27 cellular contexts compared by ENCODE assay signal in genomic region chr7:117017017-117017451, GRCh38.
DNase-seq lines count a peak whose midpoint lies in the region; ATAC-seq, FAIRE-seq and TF ChIP-seq lines count a peak whose summit lies in the region.
"Had no signal": no experiment of that assay in that cellular context is flagged by ENCODE, and none has a peak within 500 bp of the region (broad histone marks: within the 10 kb centered on the region; RNA-seq: fewer than 3 reads in every experiment).

No MANE protein-coding gene starts in this region.

- H3K36me3 ChIP-seq in GM12878 (ENCODE audit: control insufficient read depth in 2 of 2, insufficient read depth in 2 of 2, low read length in 1 of 2) (no peaks in the 10 kb centered on the region; a peak in 1 of 4 replicates), skeletal muscle tissue (ENCODE audit: control insufficient read depth in 3 of 3, insufficient read depth in 3 of 3, low read length in 3 of 3) (no peaks in the 10 kb centered on the region), sigmoid colon (no peaks in the 10 kb centered on the region)
- H3K36me3 ChIP-seq: esophagus squamous epithelium, neutrophil, prostate gland, SJCRH30, tibial nerve had no signal

- peaks cover 97% of the 10 kb centered on the region for H3K79me2 ChIP-seq in GM12878 (ENCODE audit: control insufficient read depth, insufficient read depth, low read length)

- TF ChIP-seq POLR2A in GM12878 (IDR thresholded peaks at IDR 0.05; ENCODE audit: low read depth, low read length) (no peak), sigmoid colon (IDR thresholded peaks at IDR 0.05) (no peak)

- TF ChIP-seq EP300 in GM12878 (IDR thresholded peaks at IDR 0.05; ENCODE audit: borderline replicate concordance in 1 of 2, control insufficient read depth in 1 of 2, low read depth in 2 of 2, low read length in 2 of 2) = no peak
- TF ChIP-seq EP300 in sigmoid colon (IDR thresholded peaks at IDR 0.05) = no peak

- intact Hi-C loops in GM12878 (cut with micrococcal nuclease; ENCODE audit: unreplicated experiment) = loop anchor here (10.0 kb wide), 1 partner anchor 1168 kb away; the partner anchor contains the start of gene LSM8
- intact Hi-C loops in sigmoid colon (cut with DNase I) = no loop called here

- POLR2A ChIA-PET in GM12878 (lab: Charles Lee) = no interaction called here

- H3K9ac ChIP-seq in GM12878 (ENCODE audit: control insufficient read depth, insufficient read depth, low read length) (peak overlapping the region; percentile 32; the same call in 1 of the 2 replicates), skeletal muscle tissue (ENCODE audit: low read depth in 1 of 3, low read length in 3 of 3) (no peak overlapping the region)

- H3K4me3 ChIP-seq in GM12878 = peak overlapping the region; percentile 66
- no peak overlapping the region for H3K4me3 ChIP-seq in skeletal muscle tissue (ENCODE audit: low read length in 3 of 3)
- no peak overlapping the region for H3K4me3 ChIP-seq in sigmoid colon
- H3K4me3 ChIP-seq: esophagus squamous epithelium, prostate gland, SJCRH30, tibial nerve had no signal

- no peak overlapping the region for H3K27ac Mint-ChIP-seq in activated naive CD8-positive, alpha-beta T cell treated with anti-CD3 and anti-CD28 coated beads, Interleukin-2, amount 50 U/mL, for 24 hours
- no peak overlapping the region for H3K27ac Mint-ChIP-seq in activated naive CD8-positive, alpha-beta T cell treated with anti-CD3 and anti-CD28 coated beads for 36 hours
- H3K27ac Mint-ChIP-seq: activated CD4-positive, alpha-beta memory T cell treated with anti-CD3 and anti-CD28 coated beads for 36 hours; activated naive CD4-positive, alpha-beta T cell treated with anti-CD3 and anti-CD28 coated beads, Interleukin-2, amount 50 U/mL, for 72 hours; activated T-helper 17 cell treated with anti-CD3 and anti-CD28 coated beads, Interleukin-2, amount 50 U/mL, for 72 hours; CD8-positive, alpha-beta T cell; dendritic cell treated with granulocyte-macrophage colony-stimulating factor and Interleukin-4, amounts not matched to agents 40 ng/mL and 50 ng/mL, for 4 days; endodermal cell had no signal

- no peaks in the 10 kb centered on the region for H3K9me3 ChIP-seq in GM12878 (replicated peaks; ENCODE audit: control insufficient read depth, insufficient read depth, low read length)
- H3K9me3 ChIP-seq in skeletal muscle tissue (ENCODE audit: control insufficient read depth in 3 of 3, low read length in 3 of 3) = no peaks in the 10 kb centered on the region
- no peaks in the 10 kb centered on the region for H3K9me3 ChIP-seq in sigmoid colon
- H3K9me3 ChIP-seq: esophagus squamous epithelium, neutrophil, prostate gland, SJCRH30, tibial nerve had no signal

- no peak overlapping the region for H3K4me3 Mint-ChIP-seq in activated naive CD8-positive, alpha-beta T cell treated with anti-CD3 and anti-CD28 coated beads, Interleukin-2, amount 50 U/mL, for 24 hours
- H3K4me3 Mint-ChIP-seq in activated naive CD8-positive, alpha-beta T cell treated with anti-CD3 and anti-CD28 coated beads for 36 hours = no peak overlapping the region
- H3K4me3 Mint-ChIP-seq: activated CD4-positive, alpha-beta memory T cell treated with anti-CD3 and anti-CD28 coated beads for 36 hours; activated T-helper 17 cell treated with anti-CD3 and anti-CD28 coated beads, Interleukin-2, amount 50 U/mL, for 72 hours; CD8-positive, alpha-beta T cell; dendritic cell treated with granulocyte-macrophage colony-stimulating factor and Interleukin-4, amounts not matched to agents 40 ng/mL and 50 ng/mL, for 4 days; endodermal cell had no signal

- no peaks in the 10 kb centered on the region for H4K20me1 ChIP-seq in GM12878 (ENCODE audit: control insufficient read depth, insufficient read depth)

- H3K4me1 ChIP-seq in GM12878 (ENCODE audit: control insufficient read depth, insufficient read depth, low read length) (peaks cover 27% of the 10 kb centered on the region), skeletal muscle tissue (ENCODE audit: control insufficient read depth in 3 of 3, insufficient read depth in 3 of 3, low read length in 3 of 3) (peaks cover 6 to 19% (median 13%) of the 10 kb centered on the region in 3 donors), sigmoid colon (peaks cover 0 to 38% (median 20%) of the 10 kb centered on the region in 4 donors)
- H3K4me1 ChIP-seq: prostate gland had no signal

- no peak for TF ChIP-seq RAD21 in GM12878 (IDR thresholded peaks at IDR 0.05; ENCODE audit: insufficient read depth, low read depth, low read length)

- no TSS peak for BruUV-seq in GM12878 (replicated peaks; lab: Mats Ljungman, UMichigan)

- peak overlapping the region; percentile 75 for H3K4me2 ChIP-seq in GM12878 (ENCODE audit: control insufficient read depth, insufficient read depth)

- in situ Hi-C loops in GM12878 (cut with MboI) = no loop called here

- ATAC-seq in activated naive CD8-positive, alpha-beta T cell treated with anti-CD3 and anti-CD28 coated beads, Interleukin-2, amount 50 U/mL, for 24 hours = peak; percentile 51
- ATAC-seq in GM19351 (IDR thresholded peaks at IDR 0.05; ENCODE audit: unreplicated experiment) = peak; percentile 52
- peak; percentile 57 for ATAC-seq in GM12878
- no peak for ATAC-seq in HG03095 (IDR thresholded peaks at IDR 0.05; ENCODE audit: unreplicated experiment)
- ATAC-seq: activated naive CD4-positive, alpha-beta T cell treated with anti-CD3 and anti-CD28 coated beads, Interleukin-2, amount 50 U/mL, for 72 hours; activated T-helper 17 cell treated with anti-CD3 and anti-CD28 coated beads, Interleukin-2, amount 50 U/mL, for 72 hours; CD8-positive, alpha-beta T cell; left lobe of liver had no signal

- CTCF ChIA-PET in GM12878 (lab: Yijun Ruan, JAX) = interaction anchor here (1.0 to 1.6 kb wide), 5 partner anchors 29 to 111 kb away, joined by 3 to 4 read pairs (median 3); no protein-coding TSS in a partner anchor

- peak overlapping the region; percentile 79; the same call in 1 of the 2 replicates for H3K27ac ChIP-seq in GM12878 (ENCODE audit: control insufficient read depth, insufficient read depth)
- H3K27ac ChIP-seq in skeletal muscle tissue (ENCODE audit: low read depth, low read length) = peak overlapping the region; percentile 54
- no peak overlapping the region for H3K27ac ChIP-seq in sigmoid colon
- H3K27ac ChIP-seq: esophagus squamous epithelium, neutrophil, prostate gland, SJCRH30, tibial nerve had no signal

- TF ChIP-seq CTCF in GM12878 (IDR thresholded peaks at IDR 0.05 in 2 of 3, conservative IDR thresholded peaks at IDR 0.05 in 1 of 3; ENCODE audit: control insufficient read depth in 2 of 3, extremely low read depth in 1 of 3, insufficient read depth in 1 of 3, low read depth in 3 of 3, low read length in 3 of 3) (no peak), sigmoid colon (IDR thresholded peaks at IDR 0.05) (no peak)

- DNase-seq in activated naive CD8-positive, alpha-beta T cell treated with anti-CD3 and anti-CD28 coated beads, Interleukin-2, amount 50 U/mL, for 24 hours = no peak
- no peak for DNase-seq in activated naive CD8-positive, alpha-beta T cell treated with anti-CD3 and anti-CD28 coated beads for 36 hours
- no peak for DNase-seq in GM12878 (ENCODE audit: low read depth, low spot score)
- DNase-seq in GM19238 (ENCODE audit: insufficient read length, low spot score) = no peak
- DNase-seq in sigmoid colon = no peak
- DNase-seq: activated CD4-positive, alpha-beta memory T cell treated with anti-CD3 and anti-CD28 coated beads for 36 hours; aorta; CD8-positive, alpha-beta T cell; endodermal cell; esophagus squamous epithelium; foreskin melanocyte; mesendoderm; NCI-H1092 treated with DMSO at 0.1 percent for 48 hours; NCI-H187; NCI-H526 treated with DMSO at 0.1 percent for 48 hours; SJCRH30 had no signal

- H3K36me3 Mint-ChIP-seq in activated naive CD8-positive, alpha-beta T cell treated with anti-CD3 and anti-CD28 coated beads, Interleukin-2, amount 50 U/mL, for 24 hours (ENCODE audit: low read depth) = no peaks in the 10 kb centered on the region
- H3K36me3 Mint-ChIP-seq in activated naive CD8-positive, alpha-beta T cell treated with anti-CD3 and anti-CD28 coated beads for 36 hours = no peaks in the 10 kb centered on the region
- H3K36me3 Mint-ChIP-seq: activated CD4-positive, alpha-beta memory T cell treated with anti-CD3 and anti-CD28 coated beads for 36 hours; activated naive CD4-positive, alpha-beta T cell treated with anti-CD3 and anti-CD28 coated beads, Interleukin-2, amount 50 U/mL, for 72 hours; CD8-positive, alpha-beta T cell had no signal

- 76% methylated on average over 4 of the region's 4 CpGs for WGBS in GM12878 (ENCODE audit: insufficient coverage, insufficient replicate concordance, low lambda C conversion rate, missing lambda C conversion rate)
- 87 to 95% methylated on average over 4 of the region's 4 CpGs for WGBS in sigmoid colon, 2 donors

- no peak overlapping the region; the same call in 1 of the 2 replicates for H2AFZ ChIP-seq in GM12878 (ENCODE audit: control insufficient read depth, low read depth, low read length)

- RAD21 ChIA-PET in GM12878 (lab: Charles Lee; ENCODE audit: unreplicated experiment) = interaction anchor here (0.9 kb wide), 1 partner anchor 110 kb away, joined by 3 read pairs; no protein-coding TSS in a partner anchor

- H3K9me3 Mint-ChIP-seq in activated naive CD8-positive, alpha-beta T cell treated with anti-CD3 and anti-CD28 coated beads, Interleukin-2, amount 50 U/mL, for 24 hours = no peaks in the 10 kb centered on the region
- no peaks in the 10 kb centered on the region for H3K9me3 Mint-ChIP-seq in activated naive CD8-positive, alpha-beta T cell treated with anti-CD3 and anti-CD28 coated beads for 36 hours
- H3K9me3 Mint-ChIP-seq: activated CD4-positive, alpha-beta memory T cell treated with anti-CD3 and anti-CD28 coated beads for 36 hours; activated naive CD4-positive, alpha-beta T cell treated with anti-CD3 and anti-CD28 coated beads, Interleukin-2, amount 50 U/mL, for 72 hours; activated T-helper 17 cell treated with anti-CD3 and anti-CD28 coated beads, Interleukin-2, amount 50 U/mL, for 72 hours; CD8-positive, alpha-beta T cell; dendritic cell treated with granulocyte-macrophage colony-stimulating factor and Interleukin-4, amounts not matched to agents 40 ng/mL and 50 ng/mL, for 4 days; endodermal cell had no signal

- SMC1A ChIA-PET in GM12878 (lab: Charles Lee; ENCODE audit: uncharacterized antibody, unreplicated experiment) = interaction anchor here (0.6 to 2.0 kb wide), 11 partner anchors 20 to 214 kb away, joined by 3 to 5 read pairs (median 3); no protein-coding TSS in a partner anchor

- H3K27me3 ChIP-seq in GM12878 (replicated peaks in 1 of 2; ENCODE audit: control insufficient read depth in 2 of 2, insufficient read depth in 2 of 2, low read length in 1 of 2) (no peaks in the 10 kb centered on the region), skeletal muscle tissue (ENCODE audit: control insufficient read depth in 3 of 3, insufficient read depth in 3 of 3, low read length in 3 of 3) (no peaks in the 10 kb centered on the region), sigmoid colon (no peaks in the 10 kb centered on the region)
- H3K27me3 ChIP-seq: esophagus squamous epithelium, neutrophil, SJCRH30, tibial nerve had no signal

- no peaks in the 10 kb centered on the region for H3K27me3 Mint-ChIP-seq in activated naive CD8-positive, alpha-beta T cell treated with anti-CD3 and anti-CD28 coated beads, Interleukin-2, amount 50 U/mL, for 24 hours
- H3K27me3 Mint-ChIP-seq in activated naive CD8-positive, alpha-beta T cell treated with anti-CD3 and anti-CD28 coated beads for 36 hours = no peaks in the 10 kb centered on the region
- H3K27me3 Mint-ChIP-seq: activated T-helper 17 cell treated with anti-CD3 and anti-CD28 coated beads, Interleukin-2, amount 50 U/mL, for 72 hours; dendritic cell treated with granulocyte-macrophage colony-stimulating factor and Interleukin-4, amounts not matched to agents 40 ng/mL and 50 ng/mL, for 4 days had no signal

- FAIRE-seq in GM12878 (lab: Jason Lieb, UNC) = no peak
- FAIRE-seq: H1 had no signal

- peaks cover 44% of the 10 kb centered on the region for H3K4me1 Mint-ChIP-seq in activated naive CD8-positive, alpha-beta T cell treated with anti-CD3 and anti-CD28 coated beads, Interleukin-2, amount 50 U/mL, for 24 hours
- H3K4me1 Mint-ChIP-seq in activated naive CD8-positive, alpha-beta T cell treated with anti-CD3 and anti-CD28 coated beads for 36 hours = peaks cover 40% of the 10 kb centered on the region

Comparison
In these comparisons a context has a peak if more than half of its experiments do, and no peak if none do; other contexts are left out.
1. H3K27ac ChIP-seq: peak in GM12878 (single experiment) and skeletal muscle tissue (single experiment); none in sigmoid colon (0 of 4).